In the genomic region with DNA sequence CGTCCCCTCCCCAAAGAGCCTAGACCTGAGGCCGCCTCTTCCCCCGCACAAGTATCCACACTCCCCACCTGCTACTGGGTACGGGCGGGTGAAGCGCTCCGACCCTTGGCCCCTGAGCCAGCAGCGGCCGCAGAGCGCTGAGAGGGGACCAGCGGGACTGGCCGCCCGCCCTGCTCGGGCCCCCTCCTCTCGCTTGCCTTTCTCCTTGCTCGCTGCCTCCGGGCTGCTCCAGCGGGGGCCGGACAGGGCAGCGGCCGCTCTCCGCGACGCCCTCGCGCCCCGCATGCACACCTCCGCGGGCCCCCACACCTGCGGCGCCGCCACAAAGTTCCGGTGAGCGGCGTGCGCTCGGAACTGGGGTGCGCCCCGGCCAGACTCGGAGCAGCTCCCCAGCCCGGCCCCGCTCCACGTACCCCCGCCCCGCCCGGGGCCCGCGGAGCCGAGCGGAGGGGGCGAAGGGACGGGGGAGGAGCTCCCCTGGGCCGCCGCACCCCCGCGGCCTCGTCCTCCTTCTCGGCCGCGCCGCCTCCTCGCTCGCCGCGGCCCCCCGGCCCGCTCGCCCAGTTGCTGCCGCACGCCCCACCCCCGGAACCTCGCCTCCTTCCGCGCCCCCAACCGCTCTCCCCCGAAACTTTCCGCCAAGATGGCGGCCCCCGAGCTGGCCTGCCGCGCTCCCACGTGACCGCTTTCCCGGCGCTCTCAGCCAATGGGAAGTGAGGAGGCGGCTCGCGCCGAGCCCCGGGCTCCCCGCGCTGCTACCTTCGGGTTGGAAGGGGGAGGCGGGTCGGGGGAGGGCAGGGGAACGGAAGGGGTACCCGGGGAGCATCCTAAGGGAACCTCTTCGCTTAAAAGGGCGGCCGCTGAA, we compare ENCODE assay signal across 8 cellular contexts. TPM values are rescaled to one million over a fixed set of nuclear protein-coding genes. Genes with fewer than 3 reads are reported as not detected.
DNase-seq lines count a peak whose midpoint lies in the region; ATAC-seq and TF ChIP-seq lines count a peak whose summit lies in the region.

No MANE protein-coding gene starts in this region.

- TF ChIP-seq CTCF in Peyer's patch (IDR thresholded peaks at IDR 0.05) = no peak

- H3K4me3 ChIP-seq in GM23248 (peak overlapping the region; percentile 86), Peyer's patch (peak overlapping the region; percentile 81 to 99 (median 87))

- H3K36me3 Mint-ChIP-seq in activated T-helper 2 cell treated with anti-CD3 and anti-CD28 coated beads, Interferon-gamma antibody, Interleukin-2, Interleukin-4, amounts not matched to agents 10 μg/mL and 5 μg/mL and 100 μg/mL, durations not matched to agents 14 hours and 24 hours and 36 hours (ENCODE audit: low read depth) = peaks cover 22% of the 10 kb centered on the region
- H3K36me3 Mint-ChIP-seq in natural killer cell treated with Interleukin-12 subunit alpha and Interleukin-12 subunit beta and Interleukin-15 and Interleukin-18, amount 100 ng/mL, for 72 hours = peaks cover 4% of the 10 kb centered on the region

- peak overlapping the region; percentile 95 for H3K27ac Mint-ChIP-seq in activated T-helper 2 cell treated with anti-CD3 and anti-CD28 coated beads, Interferon-gamma antibody, Interleukin-2, Interleukin-4, amounts not matched to agents 10 μg/mL and 5 μg/mL and 100 μg/mL, durations not matched to agents 14 hours and 24 hours and 36 hours
- peak overlapping the region; percentile 73 to 83 for H3K27ac Mint-ChIP-seq in natural killer cell treated with Interleukin-12 subunit alpha and Interleukin-12 subunit beta and Interleukin-15 and Interleukin-18, amount 100 ng/mL, for 72 hours

- H3K9me2 ChIP-seq in GM23248 (ENCODE audit: insufficient read depth) = no peaks in the 10 kb centered on the region

- H3K9me3 ChIP-seq in GM23248 (ENCODE audit: low read depth) (no peaks in the 10 kb centered on the region), KOPT-K1 (ENCODE audit: insufficient read depth, low read length, poor library complexity, severe bottlenecking) (no peaks in the 10 kb centered on the region), Peyer's patch (no peaks in the 10 kb centered on the region)

- H3K4me2 ChIP-seq in GM23248 (ENCODE audit: unreplicated experiment) = peak overlapping the region; percentile 95

- H3K4me3 Mint-ChIP-seq in activated T-helper 2 cell treated with anti-CD3 and anti-CD28 coated beads, Interferon-gamma antibody, Interleukin-2, Interleukin-4, amounts not matched to agents 10 μg/mL and 5 μg/mL and 100 μg/mL, durations not matched to agents 14 hours and 24 hours and 36 hours (ENCODE audit: low read depth) = peak overlapping the region; percentile 91
- peak overlapping the region; percentile 95 for H3K4me3 Mint-ChIP-seq in natural killer cell treated with Interleukin-12 subunit alpha and Interleukin-12 subunit beta and Interleukin-15 and Interleukin-18, amount 100 ng/mL, for 72 hours

- H3K4me1 Mint-ChIP-seq in activated T-helper 2 cell treated with anti-CD3 and anti-CD28 coated beads, Interferon-gamma antibody, Interleukin-2, Interleukin-4, amounts not matched to agents 10 μg/mL and 5 μg/mL and 100 μg/mL, durations not matched to agents 14 hours and 24 hours and 36 hours (ENCODE audit: low read depth) = peaks cover 26% of the 10 kb centered on the region
- H3K4me1 Mint-ChIP-seq in natural killer cell treated with Interleukin-12 subunit alpha and Interleukin-12 subunit beta and Interleukin-15 and Interleukin-18, amount 100 ng/mL, for 72 hours (ENCODE audit: low read depth in 2 of 2) = peaks cover 22 to 30% of the 10 kb centered on the region in 2 donors

- H3K9me3 Mint-ChIP-seq in activated T-helper 2 cell treated with anti-CD3 and anti-CD28 coated beads, Interferon-gamma antibody, Interleukin-2, Interleukin-4, amounts not matched to agents 10 μg/mL and 5 μg/mL and 100 μg/mL, durations not matched to agents 14 hours and 24 hours and 36 hours = no peaks in the 10 kb centered on the region
- no peaks in the 10 kb centered on the region for H3K9me3 Mint-ChIP-seq in natural killer cell treated with Interleukin-12 subunit alpha and Interleukin-12 subunit beta and Interleukin-15 and Interleukin-18, amount 100 ng/mL, for 72 hours

- ATAC-seq in natural killer cell treated with Interleukin-12 subunit alpha and Interleukin-12 subunit beta and Interleukin-15 and Interleukin-18, amount 100 ng/mL, for 72 hours = peak; percentile 90 to 92

- H3K27me3 ChIP-seq in GM23248 (replicated peaks; ENCODE audit: insufficient read depth) (no peaks in the 10 kb centered on the region), Peyer's patch (no peaks in the 10 kb centered on the region)

- peaks cover 13% of the 10 kb centered on the region for H3K36me3 ChIP-seq in GM23248 (ENCODE audit: low read depth)
- H3K36me3 ChIP-seq in KOPT-K1 (ENCODE audit: insufficient read depth, low read length) = peaks cover 36% of the 10 kb centered on the region
- H3K36me3 ChIP-seq in Peyer's patch = no peaks in the 10 kb centered on the region

- peak; percentile 97 for DNase-seq in DMS79 treated with DMSO at 0.1 percent for 48 hours (lab: John Stamatoyannopoulos, UW)
- DNase-seq in GM23248 = peak; percentile 94
- peak; percentile 90 to 95 (median 95) for DNase-seq in Peyer's patch
- DNase-seq in activated T-helper 2 cell treated with anti-CD3 and anti-CD28 coated beads, Interferon-gamma antibody, Interleukin-2, Interleukin-4, amounts not matched to agents 10 μg/mL and 5 μg/mL and 100 μg/mL, durations not matched to agents 14 hours and 24 hours and 36 hours (ENCODE audit: low spot score) = peak; percentile 89
- peak; percentile 80 for DNase-seq in fibroblast of peridontal ligament (ENCODE audit: extremely low read depth)
- DNase-seq in natural killer cell treated with Interleukin-12 subunit alpha and Interleukin-12 subunit beta and Interleukin-15 and Interleukin-18, amount 100 ng/mL, for 72 hours (ENCODE audit: low spot score) = peak; percentile 92
- peak; percentile 89 for DNase-seq in stimulated activated naive CD4-positive, alpha-beta T cell treated with Interleukin-2 at 50 U/mL for 16 hours (lab: John Stamatoyannopoulos, UW)

- intact Hi-C loops in activated T-helper 2 cell treated with anti-CD3 and anti-CD28 coated beads, Interferon-gamma antibody, Interleukin-2, Interleukin-4, amounts not matched to agents 10 μg/mL and 5 μg/mL and 100 μg/mL, durations not matched to agents 14 hours and 24 hours and 36 hours (cut with micrococcal nuclease) = loop anchor here (1.0 to 5.0 kb wide), 3 partner anchors 9 to 160 kb away; no protein-coding TSS in a partner anchor

- H4K20me1 ChIP-seq in GM23248 (ENCODE audit: insufficient read depth) = no peaks in the 10 kb centered on the region

- 0 to 1% methylated on average over 30 to 94 of the region's 100 CpGs for WGBS in GM23248 (ENCODE audit: low coverage in 1 of 2, low lambda C conversion rate in 2 of 2, missing lambda C conversion rate in 2 of 2), 2 experiments

- H3K4me1 ChIP-seq in GM23248 (ENCODE audit: insufficient read depth) (peaks cover 20% of the 10 kb centered on the region), Peyer's patch (peaks cover 0 to 17% (median 0%) of the 10 kb centered on the region in 4 donors)

- peak overlapping the region; percentile 30 for H3K27ac ChIP-seq in GM23248
- H3K27ac ChIP-seq in KOPT-K1 (ENCODE audit: low read depth, low read length, poor library complexity, severe bottlenecking) = peak overlapping the region; percentile 91
- H3K27ac ChIP-seq in Peyer's patch = peak overlapping the region; percentile 88 to 99 (median 94)

- peak overlapping the region; percentile 92 for H2AFZ ChIP-seq in GM23248

- in situ Hi-C loops in GM23248 (cut with MboI) = no loop called here

- TF ChIP-seq POLR2A in Peyer's patch (IDR thresholded peaks at IDR 0.05) = peak; percentile 46 to 59

- peak overlapping the region; percentile 85 for H3K9ac ChIP-seq in GM23248

- peaks cover 17% of the 10 kb centered on the region; the same call in 1 of the 2 replicates for H3F3A ChIP-seq in GM23248 (ENCODE audit: insufficient read depth)

- H3K79me2 ChIP-seq in GM23248 (ENCODE audit: insufficient read depth) = peaks cover 50% of the 10 kb centered on the region

- H3K27me3 Mint-ChIP-seq in activated T-helper 2 cell treated with anti-CD3 and anti-CD28 coated beads, Interferon-gamma antibody, Interleukin-2, Interleukin-4, amounts not matched to agents 10 μg/mL and 5 μg/mL and 100 μg/mL, durations not matched to agents 14 hours and 24 hours and 36 hours (ENCODE audit: low read depth) = peaks cover 24% of the 10 kb centered on the region
- H3K27me3 Mint-ChIP-seq in natural killer cell treated with Interleukin-12 subunit alpha and Interleukin-12 subunit beta and Interleukin-15 and Interleukin-18, amount 100 ng/mL, for 72 hours = peaks cover 0 to 6% of the 10 kb centered on the region in 2 donors

RNA-seq across cellular contexts. Expression of a gene that starts 0.7 kb away (rescaled TPM):
- 45.9 and 63.0 TPM in 2 replicates for total RNA-seq in GM23248 (2014; rRNA removed; shearing (Covaris generic))
- polyA plus RNA-seq in GM23248 (2016; fragmentation: Nextera tagmentation; extraction: Ambion mirVana) = 19.6 and 23.2 TPM in 2 replicates
- total RNA-seq in Peyer's patch = 100 to 1,000 TPM; 136 to 221 (median 172) TPM
- 77.5 and 84.1 TPM in 2 replicates for total RNA-seq in activated T-helper 2 cell treated with anti-CD3 and anti-CD28 coated beads, Interferon-gamma antibody, Interleukin-2, Interleukin-4, amounts not matched to agents 10 μg/mL and 5 μg/mL and 100 μg/mL, durations not matched to agents 14 hours and 24 hours and 36 hours
- total RNA-seq in natural killer cell treated with Interleukin-12 subunit alpha and Interleukin-12 subunit beta and Interleukin-15 and Interleukin-18, amount 100 ng/mL, for 72 hours = 100 to 1,000 TPM in 1 of 2 donors, 10 to 100 TPM in 1; 76.5 to 121 TPM

Comparison
In these comparisons a context has a peak if more than half of its experiments do, and no peak if none do; other contexts are left out.
1. Peak in every context shown above with its lines: DNase-seq, ATAC-seq, H3K4me3 ChIP-seq and H3K27ac ChIP-seq.
2. H3K27ac ChIP-seq: peak in every context shown above with its lines; median percentile 94 in Peyer's patch; 91 in KOPT-K1; 30 in GM23248.